ENCODE assay signal across 22 cellular contexts in the genomic region with DNA sequence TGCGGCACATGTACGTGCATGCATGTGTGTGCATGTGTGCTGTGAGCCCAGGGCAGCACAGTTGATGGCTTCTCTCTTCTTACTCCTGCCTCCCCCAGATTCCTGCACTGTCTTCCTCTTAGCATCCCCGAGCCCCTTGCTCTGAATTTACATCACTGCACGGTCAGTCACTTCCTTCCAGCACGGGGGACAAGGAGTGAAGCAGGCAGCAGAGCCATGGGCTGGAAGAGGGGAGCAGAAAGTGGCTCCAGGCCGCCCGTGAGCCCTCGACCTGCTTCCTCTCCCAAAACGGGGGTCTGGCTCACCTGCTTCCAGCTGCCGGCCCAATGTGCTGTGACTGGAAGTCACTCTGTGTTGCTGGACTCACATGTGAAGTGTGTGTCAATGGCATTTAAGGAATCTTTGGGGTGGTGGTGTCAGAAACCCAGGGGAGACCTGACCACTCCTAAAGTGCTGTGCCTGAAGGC.
A peak's percentile ranks its signal among the peaks of the same experiment; 100 is the strongest.
DNase-seq lines count a peak whose midpoint lies in the region; ATAC-seq and TF ChIP-seq lines count a peak whose summit lies in the region.
"Had no signal": no experiment of that assay in that cellular context is flagged by ENCODE, and none has a peak within 500 bp of the region (broad histone marks: within the 10 kb centered on the region; RNA-seq: fewer than 3 reads in every experiment).

No MANE protein-coding gene starts in this region.

- no peaks in the 10 kb centered on the region for H3K27me3 Mint-ChIP-seq in activated T-helper 17 cell treated with anti-CD3 and anti-CD28 coated beads, Interleukin-2, amount 50 U/mL, for 72 hours
- H3K27me3 Mint-ChIP-seq: activated CD4-positive, alpha-beta T cell treated with anti-CD3 and anti-CD28 coated beads, Interleukin-2, amount 10 ng/mL, durations not matched to agents 7 days and 5 days had no signal

- ATAC-seq in activated T-helper 17 cell treated with anti-CD3 and anti-CD28 coated beads, Interleukin-2, amount 50 U/mL, for 72 hours (replicated peaks) = no peak
- ATAC-seq: left colon, natural killer cell, PC-3 had no signal

- peaks cover 9% of the 10 kb centered on the region for H3K36me3 Mint-ChIP-seq in activated T-helper 17 cell treated with anti-CD3 and anti-CD28 coated beads, Interleukin-2, amount 50 U/mL, for 72 hours (ENCODE audit: low read depth)
- H3K36me3 Mint-ChIP-seq: mesothelial cell of epicardium, natural killer cell had no signal

- DNase-seq in CD1c-positive myeloid dendritic cell (ENCODE audit: extremely low spot score) (peak; percentile 25), spleen (peak; percentile 64), NCI-H1694 treated with DMSO at 0.1 percent for 48 hours (lab: John Stamatoyannopoulos, UW) (no peak), NOMO-1 (lab: John Stamatoyannopoulos, UW; ENCODE audit: unreplicated experiment in 2 of 2) (no peak)
- DNase-seq: activated CD4-positive, alpha-beta T cell treated with anti-CD3 and anti-CD28 coated beads, Interleukin-2, amount 10 ng/mL, durations not matched to agents 7 days and 5 days; activated gamma-delta T cell; dermis blood vessel endothelial cell; glutamatergic neuron; GM23248; left colon; natural killer cell; NCI-H1092 treated with DMSO at 0.1 percent for 48 hours; NCI-H2029; NCI-H345; PC-3; SIG-M5 had no signal

- H3K4me3 Mint-ChIP-seq in activated T-helper 17 cell treated with anti-CD3 and anti-CD28 coated beads, Interleukin-2, amount 50 U/mL, for 72 hours = no peak overlapping the region
- H3K4me3 Mint-ChIP-seq: activated CD4-positive, alpha-beta T cell treated with anti-CD3 and anti-CD28 coated beads, Interleukin-2, amount 10 ng/mL, durations not matched to agents 7 days and 5 days; mesothelial cell of epicardium; natural killer cell had no signal

- H3K9me3 ChIP-seq in KOPT-K1 (ENCODE audit: insufficient read depth, low read length, poor library complexity, severe bottlenecking) (no peaks in the 10 kb centered on the region), spleen (no peaks in the 10 kb centered on the region)
- H3K9me3 ChIP-seq: adrenal gland, thoracic aorta had no signal

- H3K4me1 ChIP-seq in spleen = peaks cover 2 to 32% (median 17%) of the 10 kb centered on the region in 6 donors

- WGBS in spleen, 5 donors = 81 to 92% (median 88%) methylated on average over 8 to 10 of the region's 10 CpGs

- peaks cover 26% of the 10 kb centered on the region for H3K4me1 Mint-ChIP-seq in activated T-helper 17 cell treated with anti-CD3 and anti-CD28 coated beads, Interleukin-2, amount 50 U/mL, for 72 hours
- H3K4me1 Mint-ChIP-seq: mesothelial cell of epicardium had no signal

- TF ChIP-seq CTCF in spleen (IDR thresholded peaks at IDR 0.05 in 8 of 11, conservative IDR thresholded peaks at IDR 0.05 in 3 of 11) = no peak

- H3K4me3 ChIP-seq in spleen = no peak overlapping the region
- H3K4me3 ChIP-seq: adrenal gland, GM23248, thoracic aorta had no signal

- TF ChIP-seq POLR2A in spleen (IDR thresholded peaks at IDR 0.05) = no peak

- H3K27ac Mint-ChIP-seq in activated T-helper 17 cell treated with anti-CD3 and anti-CD28 coated beads, Interleukin-2, amount 50 U/mL, for 72 hours = no peak overlapping the region
- H3K27ac Mint-ChIP-seq: activated CD4-positive, alpha-beta T cell treated with anti-CD3 and anti-CD28 coated beads, Interleukin-2, amount 10 ng/mL, durations not matched to agents 7 days and 5 days; mesothelial cell of epicardium; natural killer cell had no signal

- H3K27ac ChIP-seq in KOPT-K1 (ENCODE audit: low read depth, low read length, poor library complexity, severe bottlenecking) = peak overlapping the region; percentile 1
- H3K27ac ChIP-seq in layer of hippocampus (ENCODE audit: low read depth, low read length) = peak overlapping the region; percentile 91
- no peak overlapping the region for H3K27ac ChIP-seq in spleen
- H3K27ac ChIP-seq: adrenal gland, GM23248, thoracic aorta had no signal

- H3K27me3 ChIP-seq in layer of hippocampus (ENCODE audit: control insufficient read depth, insufficient read depth, low read length) = no peaks in the 10 kb centered on the region
- H3K27me3 ChIP-seq in spleen (replicated peaks in 1 of 7) = no peaks in the 10 kb centered on the region
- H3K27me3 ChIP-seq: adrenal gland had no signal

- intact Hi-C loops in spleen (cut with DNase I; ENCODE audit: low total_unique reads) = loop anchor here (10.0 kb wide), 1 partner anchor 405 kb away; a partner anchor contains a TSS

- no peaks in the 10 kb centered on the region for H3K9me3 Mint-ChIP-seq in activated T-helper 17 cell treated with anti-CD3 and anti-CD28 coated beads, Interleukin-2, amount 50 U/mL, for 72 hours
- H3K9me3 Mint-ChIP-seq: activated CD4-positive, alpha-beta T cell treated with anti-CD3 and anti-CD28 coated beads, Interleukin-2, amount 10 ng/mL, durations not matched to agents 7 days and 5 days; mesothelial cell of epicardium; natural killer cell had no signal

- H3K36me3 ChIP-seq in KOPT-K1 (ENCODE audit: insufficient read depth, low read length) (peaks cover 92% of the 10 kb centered on the region), spleen (peaks cover 0 to 38% (median 5%) of the 10 kb centered on the region in 6 donors)

Comparison
In these comparisons a context has a peak if more than half of its experiments do, and no peak if none do; other contexts are left out.
1. DNase-seq: peak in CD1c-positive myeloid dendritic cell (single experiment) and spleen (single experiment); none in NCI-H1694 treated with DMSO at 0.1 percent for 48 hours (single experiment) and NOMO-1 (0 of 2).
2. H3K27ac ChIP-seq: peak in KOPT-K1 (single experiment) and layer of hippocampus (single experiment); none in spleen (0 of 8).